In the genomic region with DNA sequence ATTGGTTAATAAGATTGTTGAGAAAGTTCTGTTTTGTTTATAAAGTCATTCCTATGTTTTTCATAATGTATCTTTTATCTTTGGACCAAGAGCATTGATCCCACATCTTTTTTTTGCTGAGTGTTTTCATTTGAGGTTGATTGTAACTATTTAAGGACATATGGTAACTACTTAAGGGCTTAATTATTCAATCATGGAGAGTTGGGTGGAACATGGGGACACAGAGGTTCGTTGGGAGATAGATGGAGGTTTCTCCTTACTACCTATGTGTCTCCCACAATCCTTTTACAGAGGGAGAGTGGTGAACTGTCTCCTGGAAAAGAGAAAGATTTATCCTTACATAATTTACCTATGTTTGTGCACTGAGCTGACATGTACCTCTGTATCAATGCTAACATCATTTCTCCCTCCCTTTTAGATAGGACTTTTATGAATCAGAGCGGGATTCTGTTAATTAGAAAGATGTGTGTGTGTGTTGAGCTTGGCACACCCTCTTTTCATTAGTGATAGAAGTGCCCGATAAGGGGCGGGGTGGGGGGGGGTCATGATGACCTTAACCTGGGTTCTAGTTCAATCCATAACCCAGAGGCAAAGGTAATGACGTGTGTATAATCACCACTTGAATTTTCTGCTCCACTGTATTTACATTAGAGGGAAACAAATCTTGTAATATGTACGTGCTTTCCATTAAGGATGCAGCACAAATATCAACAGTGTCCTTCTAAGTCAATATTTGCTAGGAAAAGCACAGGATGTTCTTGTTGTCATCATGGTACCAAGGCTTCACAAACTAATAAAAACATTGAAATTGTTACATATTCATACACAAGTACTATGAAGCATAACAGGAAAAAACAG, we compare ENCODE assay signal across 1 cellular context.
TF ChIP-seq lines count a peak whose summit lies in the region.

No MANE protein-coding gene starts in this region.

TF ChIP-seq in HepG2, 621 proteins besides CTCF, POLR2A, EP300 and RAD21 (continued from another document and continues in another):
- TF ChIP-seq, protein P1, sequence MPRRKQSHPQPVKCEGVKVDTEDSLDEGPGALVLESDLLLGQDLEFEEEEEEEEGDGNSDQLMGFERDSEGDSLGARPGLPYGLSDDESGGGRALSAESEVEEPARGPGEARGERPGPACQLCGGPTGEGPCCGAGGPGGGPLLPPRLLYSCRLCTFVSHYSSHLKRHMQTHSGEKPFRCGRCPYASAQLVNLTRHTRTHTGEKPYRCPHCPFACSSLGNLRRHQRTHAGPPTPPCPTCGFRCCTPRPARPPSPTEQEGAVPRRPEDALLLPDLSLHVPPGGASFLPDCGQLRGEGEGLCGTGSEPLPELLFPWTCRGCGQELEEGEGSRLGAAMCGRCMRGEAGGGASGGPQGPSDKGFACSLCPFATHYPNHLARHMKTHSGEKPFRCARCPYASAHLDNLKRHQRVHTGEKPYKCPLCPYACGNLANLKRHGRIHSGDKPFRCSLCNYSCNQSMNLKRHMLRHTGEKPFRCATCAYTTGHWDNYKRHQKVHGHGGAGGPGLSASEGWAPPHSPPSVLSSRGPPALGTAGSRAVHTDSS (CRISPR knock-in tag; conservative IDR thresholded peaks at IDR 0.05) = no peak
- TF ChIP-seq NR2F1 (CRISPR knock-in tag; IDR thresholded peaks at IDR 0.05) (no peak; a peak in 1 of 4 replicates), ASH2L (IDR thresholded peaks at IDR 0.05; ENCODE audit: insufficient read length, low read depth, low read length) (peak; percentile 19), ZNF614 (CRISPR knock-in tag; IDR thresholded peaks at IDR 0.05; ENCODE audit: borderline replicate concordance) (no peak), ZNF383 (CRISPR knock-in tag; IDR thresholded peaks at IDR 0.05; ENCODE audit: borderline replicate concordance) (no peak), SNAI1 (CRISPR knock-in tag; IDR thresholded peaks at IDR 0.05; ENCODE audit: borderline replicate concordance) (no peak), JUN (CRISPR knock-in tag; IDR thresholded peaks at IDR 0.05) (peak; percentile 43; the same call in 1 of the 2 replicates), HMGA1 (CRISPR knock-in tag; conservative IDR thresholded peaks at IDR 0.05) (no peak), CCAR2 (optimal IDR thresholded peaks at IDR 0.05; ENCODE audit: low read depth, low read length) (no peak), RCOR2 (CRISPR knock-in tag; IDR thresholded peaks at IDR 0.05) (peak; percentile 77; the same call in 1 of the 2 replicates), NFE2 (CRISPR knock-in tag; IDR thresholded peaks at IDR 0.05) (no peak), MEF2D (CRISPR knock-in tag; IDR thresholded peaks at IDR 0.05) (peak; percentile 57; the same call in 1 of the 2 replicates), POGZ (CRISPR knock-in tag; IDR thresholded peaks at IDR 0.05) (peak; percentile 74), ZNF331 (CRISPR knock-in tag; IDR thresholded peaks at IDR 0.05) (peak; percentile 62; the same call in 1 of the 2 replicates), RFXANK (CRISPR knock-in tag; IDR thresholded peaks at IDR 0.05) (no peak), RXRA (CRISPR knock-in tag; IDR thresholded peaks at IDR 0.05) (peak; percentile 68; the same call in 1 of the 2 replicates), SP5 (CRISPR knock-in tag; IDR thresholded peaks at IDR 0.05; ENCODE audit: borderline replicate concordance, low read depth) (peak; percentile 88), CBFB (CRISPR knock-in tag; IDR thresholded peaks at IDR 0.05) (no peak), CEBPG (CRISPR knock-in tag; IDR thresholded peaks at IDR 0.05) (peak; percentile 79), ISX (CRISPR knock-in tag; conservative IDR thresholded peaks at IDR 0.05) (no peak), PRPF4 (IDR thresholded peaks at IDR 0.05; ENCODE audit: low read depth, low read length, poor library complexity, severe bottlenecking) (no peak), ZBTB7B (CRISPR knock-in tag; IDR thresholded peaks at IDR 0.05) (no peak), TCF12 (IDR thresholded peaks at IDR 0.05) (no peak), TCF12 (CRISPR knock-in tag; IDR thresholded peaks at IDR 0.05) (peak; percentile 57), SPEN (CRISPR knock-in tag; IDR thresholded peaks at IDR 0.05; ENCODE audit: low read depth) (no peak), ZNF777 (CRISPR knock-in tag; IDR thresholded peaks at IDR 0.05) (no peak), ZNF496 (CRISPR knock-in tag; IDR thresholded peaks at IDR 0.05; ENCODE audit: insufficient replicate concordance) (no peak), IKZF1 (IDR thresholded peaks at IDR 0.05) (no peak), KAT8 (CRISPR knock-in tag; IDR thresholded peaks at IDR 0.05) (no peak; the same call in 1 of the 2 replicates)
- TF ChIP-seq, protein P2, sequence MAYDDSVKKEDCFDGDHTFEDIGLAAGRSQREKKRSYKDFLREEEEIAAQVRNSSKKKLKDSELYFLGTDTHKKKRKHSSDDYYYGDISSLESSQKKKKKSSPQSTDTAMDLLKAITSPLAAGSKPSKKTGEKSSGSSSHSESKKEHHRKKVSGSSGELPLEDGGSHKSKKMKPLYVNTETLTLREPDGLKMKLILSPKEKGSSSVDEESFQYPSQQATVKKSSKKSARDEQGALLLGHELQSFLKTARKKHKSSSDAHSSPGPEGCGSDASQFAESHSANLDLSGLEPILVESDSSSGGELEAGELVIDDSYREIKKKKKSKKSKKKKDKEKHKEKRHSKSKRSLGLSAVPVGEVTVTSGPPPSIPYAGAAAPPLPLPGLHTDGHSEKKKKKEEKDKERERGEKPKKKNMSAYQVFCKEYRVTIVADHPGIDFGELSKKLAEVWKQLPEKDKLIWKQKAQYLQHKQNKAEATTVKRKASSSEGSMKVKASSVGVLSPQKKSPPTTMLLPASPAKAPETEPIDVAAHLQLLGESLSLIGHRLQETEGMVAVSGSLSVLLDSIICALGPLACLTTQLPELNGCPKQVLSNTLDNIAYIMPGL (CRISPR knock-in tag; IDR thresholded peaks at IDR 0.05; ENCODE audit: borderline replicate concordance in 1 of 2, low read depth in 1 of 2) = no peak; a peak in 1 of 4 replicates
- TF ChIP-seq, protein P3, sequence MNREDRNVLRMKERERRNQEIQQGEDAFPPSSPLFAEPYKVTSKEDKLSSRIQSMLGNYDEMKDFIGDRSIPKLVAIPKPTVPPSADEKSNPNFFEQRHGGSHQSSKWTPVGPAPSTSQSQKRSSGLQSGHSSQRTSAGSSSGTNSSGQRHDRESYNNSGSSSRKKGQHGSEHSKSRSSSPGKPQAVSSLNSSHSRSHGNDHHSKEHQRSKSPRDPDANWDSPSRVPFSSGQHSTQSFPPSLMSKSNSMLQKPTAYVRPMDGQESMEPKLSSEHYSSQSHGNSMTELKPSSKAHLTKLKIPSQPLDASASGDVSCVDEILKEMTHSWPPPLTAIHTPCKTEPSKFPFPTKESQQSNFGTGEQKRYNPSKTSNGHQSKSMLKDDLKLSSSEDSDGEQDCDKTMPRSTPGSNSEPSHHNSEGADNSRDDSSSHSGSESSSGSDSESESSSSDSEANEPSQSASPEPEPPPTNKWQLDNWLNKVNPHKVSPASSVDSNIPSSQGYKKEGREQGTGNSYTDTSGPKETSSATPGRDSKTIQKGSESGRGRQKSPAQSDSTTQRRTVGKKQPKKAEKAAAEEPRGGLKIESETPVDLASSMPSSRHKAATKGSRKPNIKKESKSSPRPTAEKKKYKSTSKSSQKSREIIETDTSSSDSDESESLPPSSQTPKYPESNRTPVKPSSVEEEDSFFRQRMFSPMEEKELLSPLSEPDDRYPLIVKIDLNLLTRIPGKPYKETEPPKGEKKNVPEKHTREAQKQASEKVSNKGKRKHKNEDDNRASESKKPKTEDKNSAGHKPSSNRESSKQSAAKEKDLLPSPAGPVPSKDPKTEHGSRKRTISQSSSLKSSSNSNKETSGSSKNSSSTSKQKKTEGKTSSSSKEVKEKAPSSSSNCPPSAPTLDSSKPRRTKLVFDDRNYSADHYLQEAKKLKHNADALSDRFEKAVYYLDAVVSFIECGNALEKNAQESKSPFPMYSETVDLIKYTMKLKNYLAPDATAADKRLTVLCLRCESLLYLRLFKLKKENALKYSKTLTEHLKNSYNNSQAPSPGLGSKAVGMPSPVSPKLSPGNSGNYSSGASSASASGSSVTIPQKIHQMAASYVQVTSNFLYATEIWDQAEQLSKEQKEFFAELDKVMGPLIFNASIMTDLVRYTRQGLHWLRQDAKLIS (CRISPR knock-in tag; IDR thresholded peaks at IDR 0.05) = no peak
- TF ChIP-seq, protein P4, sequence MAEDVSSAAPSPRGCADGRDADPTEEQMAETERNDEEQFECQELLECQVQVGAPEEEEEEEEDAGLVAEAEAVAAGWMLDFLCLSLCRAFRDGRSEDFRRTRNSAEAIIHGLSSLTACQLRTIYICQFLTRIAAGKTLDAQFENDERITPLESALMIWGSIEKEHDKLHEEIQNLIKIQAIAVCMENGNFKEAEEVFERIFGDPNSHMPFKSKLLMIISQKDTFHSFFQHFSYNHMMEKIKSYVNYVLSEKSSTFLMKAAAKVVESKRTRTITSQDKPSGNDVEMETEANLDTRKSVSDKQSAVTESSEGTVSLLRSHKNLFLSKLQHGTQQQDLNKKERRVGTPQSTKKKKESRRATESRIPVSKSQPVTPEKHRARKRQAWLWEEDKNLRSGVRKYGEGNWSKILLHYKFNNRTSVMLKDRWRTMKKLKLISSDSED (CRISPR knock-in tag; IDR thresholded peaks at IDR 0.05) = no peak
- TF ChIP-seq, protein P5, sequence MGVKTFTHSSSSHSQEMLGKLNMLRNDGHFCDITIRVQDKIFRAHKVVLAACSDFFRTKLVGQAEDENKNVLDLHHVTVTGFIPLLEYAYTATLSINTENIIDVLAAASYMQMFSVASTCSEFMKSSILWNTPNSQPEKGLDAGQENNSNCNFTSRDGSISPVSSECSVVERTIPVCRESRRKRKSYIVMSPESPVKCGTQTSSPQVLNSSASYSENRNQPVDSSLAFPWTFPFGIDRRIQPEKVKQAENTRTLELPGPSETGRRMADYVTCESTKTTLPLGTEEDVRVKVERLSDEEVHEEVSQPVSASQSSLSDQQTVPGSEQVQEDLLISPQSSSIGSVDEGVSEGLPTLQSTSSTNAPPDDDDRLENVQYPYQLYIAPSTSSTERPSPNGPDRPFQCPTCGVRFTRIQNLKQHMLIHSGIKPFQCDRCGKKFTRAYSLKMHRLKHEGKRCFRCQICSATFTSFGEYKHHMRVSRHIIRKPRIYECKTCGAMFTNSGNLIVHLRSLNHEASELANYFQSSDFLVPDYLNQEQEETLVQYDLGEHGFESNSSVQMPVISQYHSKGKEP (CRISPR knock-in tag; IDR thresholded peaks at IDR 0.05) = no peak
- TF ChIP-seq, protein P6, sequence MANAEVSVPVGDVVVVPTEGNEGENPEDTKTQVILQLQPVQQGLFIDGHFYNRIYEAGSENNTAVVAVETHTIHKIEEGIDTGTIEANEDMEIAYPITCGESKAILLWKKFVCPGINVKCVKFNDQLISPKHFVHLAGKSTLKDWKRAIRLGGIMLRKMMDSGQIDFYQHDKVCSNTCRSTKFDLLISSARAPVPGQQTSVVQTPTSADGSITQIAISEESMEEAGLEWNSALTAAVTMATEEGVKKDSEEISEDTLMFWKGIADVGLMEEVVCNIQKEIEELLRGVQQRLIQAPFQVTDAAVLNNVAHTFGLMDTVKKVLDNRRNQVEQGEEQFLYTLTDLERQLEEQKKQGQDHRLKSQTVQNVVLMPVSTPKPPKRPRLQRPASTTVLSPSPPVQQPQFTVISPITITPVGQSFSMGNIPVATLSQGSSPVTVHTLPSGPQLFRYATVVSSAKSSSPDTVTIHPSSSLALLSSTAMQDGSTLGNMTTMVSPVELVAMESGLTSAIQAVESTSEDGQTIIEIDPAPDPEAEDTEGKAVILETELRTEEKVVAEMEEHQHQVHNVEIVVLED (CRISPR knock-in tag; IDR thresholded peaks at IDR 0.05; ENCODE audit: borderline replicate concordance) = no peak
- TF ChIP-seq, protein P7, sequence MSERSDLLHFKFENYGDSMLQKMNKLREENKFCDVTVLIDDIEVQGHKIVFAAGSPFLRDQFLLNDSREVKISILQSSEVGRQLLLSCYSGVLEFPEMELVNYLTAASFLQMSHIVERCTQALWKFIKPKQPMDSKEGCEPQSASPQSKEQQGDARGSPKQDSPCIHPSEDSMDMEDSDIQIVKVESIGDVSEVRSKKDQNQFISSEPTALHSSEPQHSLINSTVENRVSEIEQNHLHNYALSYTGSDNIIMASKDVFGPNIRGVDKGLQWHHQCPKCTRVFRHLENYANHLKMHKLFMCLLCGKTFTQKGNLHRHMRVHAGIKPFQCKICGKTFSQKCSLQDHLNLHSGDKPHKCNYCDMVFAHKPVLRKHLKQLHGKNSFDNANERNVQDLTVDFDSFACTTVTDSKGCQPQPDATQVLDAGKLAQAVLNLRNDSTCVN (CRISPR knock-in tag; IDR thresholded peaks at IDR 0.05; ENCODE audit: borderline replicate concordance) = peak; percentile 50; the same call in 1 of the 2 replicates
- TF ChIP-seq, protein P8, sequence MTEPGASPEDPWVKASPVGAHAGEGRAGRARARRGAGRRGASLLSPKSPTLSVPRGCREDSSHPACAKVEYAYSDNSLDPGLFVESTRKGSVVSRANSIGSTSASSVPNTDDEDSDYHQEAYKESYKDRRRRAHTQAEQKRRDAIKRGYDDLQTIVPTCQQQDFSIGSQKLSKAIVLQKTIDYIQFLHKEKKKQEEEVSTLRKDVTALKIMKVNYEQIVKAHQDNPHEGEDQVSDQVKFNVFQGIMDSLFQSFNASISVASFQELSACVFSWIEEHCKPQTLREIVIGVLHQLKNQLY (CRISPR knock-in tag; IDR thresholded peaks at IDR 0.05) = peak; percentile 85
- TF ChIP-seq, protein P9, sequence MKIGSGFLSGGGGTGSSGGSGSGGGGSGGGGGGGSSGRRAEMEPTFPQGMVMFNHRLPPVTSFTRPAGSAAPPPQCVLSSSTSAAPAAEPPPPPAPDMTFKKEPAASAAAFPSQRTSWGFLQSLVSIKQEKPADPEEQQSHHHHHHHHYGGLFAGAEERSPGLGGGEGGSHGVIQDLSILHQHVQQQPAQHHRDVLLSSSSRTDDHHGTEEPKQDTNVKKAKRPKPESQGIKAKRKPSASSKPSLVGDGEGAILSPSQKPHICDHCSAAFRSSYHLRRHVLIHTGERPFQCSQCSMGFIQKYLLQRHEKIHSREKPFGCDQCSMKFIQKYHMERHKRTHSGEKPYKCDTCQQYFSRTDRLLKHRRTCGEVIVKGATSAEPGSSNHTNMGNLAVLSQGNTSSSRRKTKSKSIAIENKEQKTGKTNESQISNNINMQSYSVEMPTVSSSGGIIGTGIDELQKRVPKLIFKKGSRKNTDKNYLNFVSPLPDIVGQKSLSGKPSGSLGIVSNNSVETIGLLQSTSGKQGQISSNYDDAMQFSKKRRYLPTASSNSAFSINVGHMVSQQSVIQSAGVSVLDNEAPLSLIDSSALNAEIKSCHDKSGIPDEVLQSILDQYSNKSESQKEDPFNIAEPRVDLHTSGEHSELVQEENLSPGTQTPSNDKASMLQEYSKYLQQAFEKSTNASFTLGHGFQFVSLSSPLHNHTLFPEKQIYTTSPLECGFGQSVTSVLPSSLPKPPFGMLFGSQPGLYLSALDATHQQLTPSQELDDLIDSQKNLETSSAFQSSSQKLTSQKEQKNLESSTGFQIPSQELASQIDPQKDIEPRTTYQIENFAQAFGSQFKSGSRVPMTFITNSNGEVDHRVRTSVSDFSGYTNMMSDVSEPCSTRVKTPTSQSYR (CRISPR knock-in tag; IDR thresholded peaks at IDR 0.05; ENCODE audit: borderline replicate concordance) = peak; percentile 41; the same call in 1 of the 2 replicates
- TF ChIP-seq, protein P10, sequence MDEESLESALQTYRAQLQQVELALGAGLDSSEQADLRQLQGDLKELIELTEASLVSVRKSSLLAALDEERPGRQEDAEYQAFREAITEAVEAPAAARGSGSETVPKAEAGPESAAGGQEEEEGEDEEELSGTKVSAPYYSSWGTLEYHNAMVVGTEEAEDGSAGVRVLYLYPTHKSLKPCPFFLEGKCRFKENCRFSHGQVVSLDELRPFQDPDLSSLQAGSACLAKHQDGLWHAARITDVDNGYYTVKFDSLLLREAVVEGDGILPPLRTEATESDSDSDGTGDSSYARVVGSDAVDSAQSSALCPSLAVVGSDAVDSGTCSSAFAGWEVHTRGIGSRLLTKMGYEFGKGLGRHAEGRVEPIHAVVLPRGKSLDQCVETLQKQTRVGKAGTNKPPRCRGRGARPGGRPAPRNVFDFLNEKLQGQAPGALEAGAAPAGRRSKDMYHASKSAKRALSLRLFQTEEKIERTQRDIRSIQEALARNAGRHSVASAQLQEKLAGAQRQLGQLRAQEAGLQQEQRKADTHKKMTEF (CRISPR knock-in tag; IDR thresholded peaks at IDR 0.05) = peak; percentile 77
